15 cellular contexts compared by ENCODE assay signal in the genomic region with DNA sequence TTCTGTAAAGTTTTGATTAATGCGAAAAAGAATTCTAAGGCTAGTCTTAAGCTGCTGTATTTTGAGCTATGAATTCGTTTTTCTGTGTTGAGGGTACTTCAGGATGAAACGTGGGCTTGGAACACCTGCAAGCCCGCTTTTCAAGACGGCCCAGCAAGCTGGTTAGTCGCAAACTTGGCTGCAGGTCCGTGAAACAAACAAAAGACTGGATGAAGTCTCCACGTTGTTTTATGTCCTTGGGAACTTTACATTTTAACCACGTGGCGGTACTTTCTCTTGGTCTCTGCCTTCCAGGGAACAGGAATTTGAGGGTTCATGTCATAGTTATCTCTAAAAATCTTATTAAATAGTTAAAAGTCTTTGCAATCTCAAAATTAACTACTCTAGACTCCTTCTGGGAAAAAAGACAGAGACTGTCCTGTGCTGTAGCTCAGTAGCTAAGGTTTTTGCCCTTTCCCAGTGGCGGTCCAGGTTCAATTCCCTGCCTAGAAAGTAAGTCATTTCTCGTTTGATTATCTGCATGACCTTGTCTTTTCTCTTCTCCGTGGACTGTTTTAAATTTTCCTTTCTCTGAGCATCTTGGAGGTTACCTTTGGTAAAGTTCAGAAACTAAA. TPM values are rescaled to one million over a fixed set of nuclear protein-coding genes. Genes with fewer than 3 reads are reported as not detected.
DNase-seq lines count a peak whose midpoint lies in the region; ATAC-seq, FAIRE-seq and TF ChIP-seq lines count a peak whose summit lies in the region.
"Had no signal": no experiment of that assay in that cellular context is flagged by ENCODE, and none has a peak within 500 bp of the region (broad histone marks: within the 10 kb centered on the region; RNA-seq: fewer than 3 reads in every experiment).

No MANE protein-coding gene starts in this region.

- BruUV-seq in K562 (replicated peaks; lab: Mats Ljungman, UMichigan): no TSS peak

- H3K4me1 ChIP-seq in K562 (replicated peaks in 1 of 2; ENCODE audit: control insufficient read depth in 2 of 2, insufficient read depth in 2 of 2, low read length in 2 of 2) (no peaks in the 10 kb centered on the region), left ventricle myocardium inferior (no peaks in the 10 kb centered on the region)
- H3K4me1 ChIP-seq: A549, BE2C had no signal

- in situ Hi-C loops in K562 (cut with MboI): no loop called here

- WGBS in K562 (ENCODE audit: insufficient coverage, low coverage, missing lambda C conversion rate): under 1% methylated on average over 13 of the region's 13 CpGs

- H3K36me3 ChIP-seq in K562 (ENCODE audit: control insufficient read depth, insufficient read depth, low read length): no peaks in the 10 kb centered on the region
- H3K36me3 ChIP-seq in left ventricle myocardium inferior: no peaks in the 10 kb centered on the region
- H3K36me3 ChIP-seq: BE2C had no signal

- no peaks in the 10 kb centered on the region for H4K20me1 ChIP-seq in K562 (replicated peaks; ENCODE audit: control insufficient read depth, insufficient read depth, low read length)

- H3K9me3 ChIP-seq in K562 (replicated peaks; ENCODE audit: control insufficient read depth, insufficient read depth, low read depth, low read length) (no peaks in the 10 kb centered on the region), left ventricle myocardium inferior (replicated peaks) (peaks cover 2% of the 10 kb centered on the region)
- H3K9me3 ChIP-seq: A549, BE2C had no signal

- no peaks in the 10 kb centered on the region for H3K9me1 ChIP-seq in K562 (ENCODE audit: control insufficient read depth, insufficient read depth, low read length)

- H3K4me3 ChIP-seq in K562 (no peak overlapping the region), left ventricle myocardium inferior (no peak overlapping the region)
- H3K4me3 ChIP-seq: A549, GM12878, GM23248 had no signal

- ATAC-seq in K562: no peak
- ATAC-seq: A549, GM12878 had no signal

- TF ChIP-seq CTCF in K562 (IDR thresholded peaks at IDR 0.05 in 2 of 3, conservative IDR thresholded peaks at IDR 0.05 in 1 of 3; ENCODE audit: insufficient read depth in 2 of 3, low read depth in 1 of 3, low read length in 3 of 3): no peak
- TF ChIP-seq CTCF in left ventricle myocardium inferior (IDR thresholded peaks at IDR 0.05; ENCODE audit: borderline replicate concordance): no peak

- DNase-seq in K562 (ENCODE audit: extremely low read depth in 1 of 4, low spot score in 3 of 4) (no peak), medulla oblongata (ENCODE audit: extremely low spot score) (peak; percentile 41), pons (ENCODE audit: low spot score) (peak; percentile 41), SK-N-DZ (ENCODE audit: low spot score) (no peak), left ventricle myocardium inferior (no peak)
- DNase-seq in activated CD4-positive, alpha-beta T cell treated with anti-CD3 and anti-CD28 coated beads for 48 hours: no peak
- DNase-seq: BE2C; CD4-positive, alpha-beta memory T cell; DMS79; GM23248; H7 had no signal

- CTCF ChIA-PET in K562 (lab: Yijun Ruan, JAX; ENCODE audit: low intra/inter-chr PET ratio): no interaction called here

- H3K27me3 ChIP-seq in K562 (ENCODE audit: control insufficient read depth in 2 of 2, insufficient read depth in 2 of 2, low read length in 2 of 2): no peaks in the 10 kb centered on the region
- H3K27me3 ChIP-seq in left ventricle myocardium inferior (ENCODE audit: low read depth): peaks cover 3% of the 10 kb centered on the region
- H3K27me3 ChIP-seq: BE2C had no signal

- POLR2A ChIA-PET in K562 (lab: Yijun Ruan, JAX): interaction anchor here (0.6 to 1.0 kb wide), 3 partner anchors 14 to 1826 kb away, joined by 3 to 7 read pairs (median 3); no protein-coding TSS in a partner anchor

- no peak for TF ChIP-seq POLR2A in K562 (conservative IDR thresholded peaks at IDR 0.05)

- no peak for TF ChIP-seq EP300 in K562 (IDR thresholded peaks at IDR 0.05; ENCODE audit: low read length)

- H3K27ac ChIP-seq in K562 (ENCODE audit: extremely low read depth, low read depth, low read length) (no peak overlapping the region), left ventricle myocardium inferior (replicated peaks) (no peak overlapping the region)
- H3K27ac ChIP-seq: A549, C4-2B, GM23248 had no signal

- no peak overlapping the region for H3K9ac ChIP-seq in K562 (ENCODE audit: insufficient read depth in 1 of 2, low read depth in 2 of 2, low read length in 2 of 2)
- H3K9ac ChIP-seq: GM23248 had no signal

- FAIRE-seq in K562 (lab: Jason Lieb, UNC): no peak
- FAIRE-seq: A549, GM12878, GM18507 had no signal

- no peak overlapping the region for H3K4me2 ChIP-seq in K562 (ENCODE audit: insufficient read depth, low read length)
- H3K4me2 ChIP-seq: A549 had no signal

- H2AFZ ChIP-seq in K562 (ENCODE audit: low read depth, low read length): no peak overlapping the region
- H2AFZ ChIP-seq: GM23248 had no signal

- no peaks in the 10 kb centered on the region for H3K79me2 ChIP-seq in K562 (ENCODE audit: control insufficient read depth, insufficient read depth, low read length)

- TF ChIP-seq RAD21 in K562 (CRISPR knock-in tag; conservative IDR thresholded peaks at IDR 0.05 in 1 of 2, IDR thresholded peaks at IDR 0.05 in 1 of 2): no peak

- intact Hi-C loops in K562 (cut with micrococcal nuclease) (no loop called here), left ventricle myocardium inferior (cut with micrococcal nuclease) (no loop called here)

TF ChIP-seq in K562, 482 proteins besides CTCF, POLR2A, EP300 and RAD21:
- TF ChIP-seq, protein P1, sequence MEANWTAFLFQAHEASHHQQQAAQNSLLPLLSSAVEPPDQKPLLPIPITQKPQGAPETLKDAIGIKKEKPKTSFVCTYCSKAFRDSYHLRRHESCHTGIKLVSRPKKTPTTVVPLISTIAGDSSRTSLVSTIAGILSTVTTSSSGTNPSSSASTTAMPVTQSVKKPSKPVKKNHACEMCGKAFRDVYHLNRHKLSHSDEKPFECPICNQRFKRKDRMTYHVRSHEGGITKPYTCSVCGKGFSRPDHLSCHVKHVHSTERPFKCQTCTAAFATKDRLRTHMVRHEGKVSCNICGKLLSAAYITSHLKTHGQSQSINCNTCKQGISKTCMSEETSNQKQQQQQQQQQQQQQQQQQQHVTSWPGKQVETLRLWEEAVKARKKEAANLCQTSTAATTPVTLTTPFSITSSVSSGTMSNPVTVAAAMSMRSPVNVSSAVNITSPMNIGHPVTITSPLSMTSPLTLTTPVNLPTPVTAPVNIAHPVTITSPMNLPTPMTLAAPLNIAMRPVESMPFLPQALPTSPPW (CRISPR knock-in tag; IDR thresholded peaks at IDR 0.05): no peak
- TF ChIP-seq, protein P2, sequence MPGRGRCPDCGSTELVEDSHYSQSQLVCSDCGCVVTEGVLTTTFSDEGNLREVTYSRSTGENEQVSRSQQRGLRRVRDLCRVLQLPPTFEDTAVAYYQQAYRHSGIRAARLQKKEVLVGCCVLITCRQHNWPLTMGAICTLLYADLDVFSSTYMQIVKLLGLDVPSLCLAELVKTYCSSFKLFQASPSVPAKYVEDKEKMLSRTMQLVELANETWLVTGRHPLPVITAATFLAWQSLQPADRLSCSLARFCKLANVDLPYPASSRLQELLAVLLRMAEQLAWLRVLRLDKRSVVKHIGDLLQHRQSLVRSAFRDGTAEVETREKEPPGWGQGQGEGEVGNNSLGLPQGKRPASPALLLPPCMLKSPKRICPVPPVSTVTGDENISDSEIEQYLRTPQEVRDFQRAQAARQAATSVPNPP (IDR thresholded peaks at IDR 0.05; ENCODE audit: borderline replicate concordance, insufficient read depth, insufficient read length): no peak
- no peak for TF ChIP-seq DMBX1 (CRISPR knock-in tag; IDR thresholded peaks at IDR 0.05; ENCODE audit: borderline replicate concordance)
- TF ChIP-seq, protein P3, sequence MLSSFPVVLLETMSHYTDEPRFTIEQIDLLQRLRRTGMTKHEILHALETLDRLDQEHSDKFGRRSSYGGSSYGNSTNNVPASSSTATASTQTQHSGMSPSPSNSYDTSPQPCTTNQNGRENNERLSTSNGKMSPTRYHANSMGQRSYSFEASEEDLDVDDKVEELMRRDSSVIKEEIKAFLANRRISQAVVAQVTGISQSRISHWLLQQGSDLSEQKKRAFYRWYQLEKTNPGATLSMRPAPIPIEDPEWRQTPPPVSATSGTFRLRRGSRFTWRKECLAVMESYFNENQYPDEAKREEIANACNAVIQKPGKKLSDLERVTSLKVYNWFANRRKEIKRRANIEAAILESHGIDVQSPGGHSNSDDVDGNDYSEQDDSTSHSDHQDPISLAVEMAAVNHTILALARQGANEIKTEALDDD (IDR thresholded peaks at IDR 0.05): no peak
- peak; percentile 50 for TF ChIP-seq TBP (optimal IDR thresholded peaks at IDR 0.05; ENCODE audit: low read depth, low read length)
- peak; percentile 86 for TF ChIP-seq POLR2H (tag; IDR thresholded peaks at IDR 0.05; ENCODE audit: low read depth)
- peak; percentile 69 for TF ChIP-seq POLR3A (IDR thresholded peaks at IDR 0.05; ENCODE audit: borderline replicate concordance, extremely low read depth, insufficient read depth, insufficient read length)

RNA-seq across cellular contexts. Expression of a gene that starts 21.0 kb away (rescaled TPM):
- total RNA-seq in K562 (2011; cell fraction: chromatin; rRNA removed; ENCODE audit: low replicate concordance): not detected in 2 replicates
- not detected in 2 replicates for total RNA-seq in K562 (2011; cell fraction: nucleolus; rRNA removed)
- total RNA-seq in K562 (2011; cell fraction: nucleoplasm; rRNA removed): 0.07 TPM in 1 of 2 replicates, not detected in the other
- total RNA-seq in K562 (2014; rRNA removed) (not detected in 2 replicates), K562 (2014; rRNA removed; fragmentation: Illumina TruSeq; extraction: Trizol) (not detected in 2 replicates), K562 (2015; rRNA removed; fragmentation: Illumina TruSeq; extraction: Trizol) (not detected in 2 replicates), K562 (2021) (0.02 and 0.04 TPM in 2 replicates), left ventricle myocardium inferior (1.5 TPM)
- polyA plus RNA-seq in K562 (2011; rRNA removed) (0.01 TPM in 1 of 2 replicates, not detected in the other), K562 (2014; fragmentation: Illumina TruSeq; extraction: Trizol) (not detected in 2 replicates), K562 (2014; fragmentation: Nextera tagmentation; extraction: Ambion mirVana) (not detected), K562 (2014; rRNA removed) (not detected in 2 replicates)
- 0.01 TPM in 1 of 2 replicates, not detected in the other for polyA plus RNA-seq in K562 (2011; cell fraction: cytosol; rRNA removed)
- 0.24 TPM in 1 of 2 replicates, not detected in the other for polyA plus RNA-seq in K562 (2011; cell fraction: nucleus; rRNA removed)
- 0.10 TPM in 1 of 2 replicates, not detected in the other for polyA plus RNA-seq in K562 (2012)
- 0.04 and 0.06 TPM in 2 replicates for polyA minus RNA-seq in K562 (2011; rRNA and poly(A)+ RNA removed)
- polyA minus RNA-seq in K562 (2011; cell fraction: cytosol; rRNA and poly(A)+ RNA removed): not detected in 2 replicates
- polyA minus RNA-seq in K562 (2011; cell fraction: nucleus; rRNA and poly(A)+ RNA removed): under 0.01 TPM in 1 of 2 replicates, not detected in the other
- polyA plus RNA-seq in SK-N-DZ (2014; cell fraction: cytosol; rRNA removed): 7.6 and 22.5 TPM in 2 replicates
- polyA plus RNA-seq in SK-N-DZ (2014; cell fraction: nucleus; rRNA removed): 5.3 and 11.4 TPM in 2 replicates
- total RNA-seq: CD4-positive, alpha-beta memory T cell had no signal
- polyA plus RNA-seq: CD4-positive, alpha-beta memory T cell had no signal

Comparison
In these comparisons a context has a peak if more than half of its experiments do, and no peak if none do; other contexts are left out.
1. DNase-seq: peak in medulla oblongata (single experiment) and pons (single experiment); none in K562 (0 of 4), SK-N-DZ (single experiment), activated CD4-positive, alpha-beta T cell treated with anti-CD3 and anti-CD28 coated beads for 48 hours (single experiment) and left ventricle myocardium inferior (single experiment).